8 cellular contexts compared by ENCODE assay signal in genomic region chr2:168687314-168687713, GRCh38.
DNase-seq lines count a peak whose midpoint lies in the region; ATAC-seq and TF ChIP-seq lines count a peak whose summit lies in the region.

No MANE protein-coding gene starts in this region.

- peak; percentile 58 for TF ChIP-seq CTCF in LNCaP clone FGC (IDR thresholded peaks at IDR 0.05; ENCODE audit: control insufficient read depth, extremely low read depth, insufficient read depth)

- H3K4me1 Mint-ChIP-seq in activated T-helper 1 cell treated with anti-CD3 and anti-CD28 coated beads, Interleukin-12 subunit alpha, Interleukin-12 subunit beta, Interleukin-2, Interleukin-4 antibody, amounts not matched to agents 30 ng/mL and 10 ng/mL and 1 ng/mL, durations not matched to agents 14 hours and 24 hours and 36 hours (ENCODE audit: low read depth), result peaks cover 15% of the 10 kb centered on the region

- H3K27me3 Mint-ChIP-seq in activated T-helper 1 cell treated with anti-CD3 and anti-CD28 coated beads, Interleukin-12 subunit alpha, Interleukin-12 subunit beta, Interleukin-2, Interleukin-4 antibody, amounts not matched to agents 30 ng/mL and 10 ng/mL and 1 ng/mL, durations not matched to agents 14 hours and 24 hours and 36 hours (ENCODE audit: insufficient read depth), result no peaks in the 10 kb centered on the region

- peaks cover 9% of the 10 kb centered on the region for H3K36me3 Mint-ChIP-seq in activated T-helper 1 cell treated with anti-CD3 and anti-CD28 coated beads, Interleukin-12 subunit alpha, Interleukin-12 subunit beta, Interleukin-2, Interleukin-4 antibody, amounts not matched to agents 30 ng/mL and 10 ng/mL and 1 ng/mL, durations not matched to agents 14 hours and 24 hours and 36 hours (ENCODE audit: low read depth)

- no peaks in the 10 kb centered on the region for H3K9me3 Mint-ChIP-seq in activated T-helper 1 cell treated with anti-CD3 and anti-CD28 coated beads, Interleukin-12 subunit alpha, Interleukin-12 subunit beta, Interleukin-2, Interleukin-4 antibody, amounts not matched to agents 30 ng/mL and 10 ng/mL and 1 ng/mL, durations not matched to agents 14 hours and 24 hours and 36 hours

- no peak overlapping the region for H3K27ac Mint-ChIP-seq in activated T-helper 1 cell treated with anti-CD3 and anti-CD28 coated beads, Interleukin-12 subunit alpha, Interleukin-12 subunit beta, Interleukin-2, Interleukin-4 antibody, amounts not matched to agents 30 ng/mL and 10 ng/mL and 1 ng/mL, durations not matched to agents 14 hours and 24 hours and 36 hours

- no peak overlapping the region for H3K4me3 ChIP-seq in LNCaP clone FGC (ENCODE audit: low read depth, low read length)

- no peak overlapping the region for H3K4me3 Mint-ChIP-seq in activated T-helper 1 cell treated with anti-CD3 and anti-CD28 coated beads, Interleukin-12 subunit alpha, Interleukin-12 subunit beta, Interleukin-2, Interleukin-4 antibody, amounts not matched to agents 30 ng/mL and 10 ng/mL and 1 ng/mL, durations not matched to agents 14 hours and 24 hours and 36 hours

- intact Hi-C loops in activated T-helper 1 cell treated with anti-CD3 and anti-CD28 coated beads, Interleukin-12 subunit alpha, Interleukin-12 subunit beta, Interleukin-2, Interleukin-4 antibody, amounts not matched to agents 30 ng/mL and 10 ng/mL and 1 ng/mL, durations not matched to agents 14 hours and 24 hours and 36 hours (cut with micrococcal nuclease), result loop anchor here (1.0 kb wide), 1 partner anchor 341 kb away; no protein-coding TSS in a partner anchor

- ATAC-seq in GM21515 (IDR thresholded peaks at IDR 0.05; ENCODE audit: unreplicated experiment), result no peak
- no peak for ATAC-seq in GM19324 (IDR thresholded peaks at IDR 0.05; ENCODE audit: low FRiP score, unreplicated experiment)

- peak; percentile 17 for DNase-seq in DMS153 (lab: John Stamatoyannopoulos, UW)
- DNase-seq in LNCaP clone FGC (ENCODE audit: low read depth), result no peak
- DNase-seq in cerebellum (ENCODE audit: low spot score), result peak; percentile 20
- peak; percentile 14 for DNase-seq in mucosa of gallbladder (ENCODE audit: low spot score)
- DNase-seq in NCI-H128 (lab: John Stamatoyannopoulos, UW; ENCODE audit: unreplicated experiment), result no peak
- no peak for DNase-seq in activated T-helper 1 cell treated with anti-CD3 and anti-CD28 coated beads, Interleukin-12 subunit alpha, Interleukin-12 subunit beta, Interleukin-2, Interleukin-4 antibody, amounts not matched to agents 30 ng/mL and 10 ng/mL and 1 ng/mL, durations not matched to agents 14 hours and 24 hours and 36 hours (ENCODE audit: low spot score)

Comparison
In these comparisons a context has a peak if more than half of its experiments do, and no peak if none do; other contexts are left out.
1. DNase-seq: peak in DMS153 (single experiment), cerebellum (single experiment) and mucosa of gallbladder (single experiment); none in LNCaP clone FGC (single experiment), NCI-H128 (single experiment) and activated T-helper 1 cell treated with anti-CD3 and anti-CD28 coated beads, Interleukin-12 subunit alpha, Interleukin-12 subunit beta, Interleukin-2, Interleukin-4 antibody, amounts not matched to agents 30 ng/mL and 10 ng/mL and 1 ng/mL, durations not matched to agents 14 hours and 24 hours and 36 hours (single experiment).